8 cellular contexts compared by ENCODE assay signal in genomic region chr14:66403183-66403582, GRCh38.
A peak's percentile ranks its signal among the peaks of the same experiment; 100 is the strongest.
DNase-seq lines count a peak whose midpoint lies in the region; ATAC-seq, FAIRE-seq and TF ChIP-seq lines count a peak whose summit lies in the region.

No MANE protein-coding gene starts in this region.

- H3K4me1 ChIP-seq in GM12878 (ENCODE audit: control insufficient read depth, insufficient read depth, low read length): no peaks in the 10 kb centered on the region

- RAD21 ChIA-PET in GM12878 (lab: Charles Lee; ENCODE audit: unreplicated experiment): interaction anchor here (0.6 to 7.7 kb wide), 8 partner anchors 8 to 789 kb away, joined by 3 to 76 read pairs (median 3); no protein-coding TSS in a partner anchor

- TF ChIP-seq EP300 in GM12878 (IDR thresholded peaks at IDR 0.05; ENCODE audit: borderline replicate concordance in 1 of 2, control insufficient read depth in 1 of 2, low read depth in 2 of 2, low read length in 2 of 2): no peak

- POLR2A ChIA-PET in GM12878 (lab: Charles Lee): no interaction called here

- TF ChIP-seq CTCF in GM13977 (IDR thresholded peaks at IDR 0.05; ENCODE audit: extremely low read depth, insufficient read depth, missing control alignments) (peak; percentile 61), GM12878 (IDR thresholded peaks at IDR 0.05 in 2 of 3, conservative IDR thresholded peaks at IDR 0.05 in 1 of 3; ENCODE audit: control insufficient read depth in 2 of 3, extremely low read depth in 1 of 3, insufficient read depth in 1 of 3, low read depth in 3 of 3, low read length in 3 of 3) (peak; percentile 48 to 63 (median 51); a peak in 5 of 6 replicates)

- H3K9me3 ChIP-seq in GM12878 (replicated peaks; ENCODE audit: control insufficient read depth, insufficient read depth, low read length): no peaks in the 10 kb centered on the region

- FAIRE-seq in GM12878 (lab: Jason Lieb, UNC): peak; percentile 80

- peak; percentile 59 for TF ChIP-seq RAD21 in GM12878 (IDR thresholded peaks at IDR 0.05; ENCODE audit: insufficient read depth, low read depth, low read length)

- H3K4me3 ChIP-seq in GM12878: no peak overlapping the region

- no peak overlapping the region for H3K4me2 ChIP-seq in GM12878 (ENCODE audit: control insufficient read depth, insufficient read depth)

- no peaks in the 10 kb centered on the region for H3K79me2 ChIP-seq in GM12878 (ENCODE audit: control insufficient read depth, insufficient read depth, low read length)

- H3K27ac ChIP-seq in GM12878 (ENCODE audit: control insufficient read depth, insufficient read depth): no peak overlapping the region

- no peak for TF ChIP-seq POLR2A in GM12878 (IDR thresholded peaks at IDR 0.05; ENCODE audit: low read depth, low read length)

- H3K36me3 ChIP-seq in GM12878 (ENCODE audit: control insufficient read depth in 2 of 2, insufficient read depth in 2 of 2, low read length in 1 of 2): no peaks in the 10 kb centered on the region

- CTCF ChIA-PET in GM12878 (lab: Yijun Ruan, JAX): interaction anchor here (0.6 to 8.2 kb wide), 27 partner anchors 8 to 880 kb away, joined by 3 to 119 read pairs (median 4); no protein-coding TSS in a partner anchor

- DNase-seq in AG08395 (ENCODE audit: low spot score) (peak; percentile 49), GM13977 (ENCODE audit: low spot score) (no peak), NCI-H1417 (lab: John Stamatoyannopoulos, UW) (peak in 2 of 3 experiments; percentile 31 to 37), GM12878 (ENCODE audit: low read depth, low spot score) (no peak), midbrain (lab: John Stamatoyannopoulos, UW) (peak; percentile 27)

- in situ Hi-C loops in GM13977 (cut with MboI; ENCODE audit: low pct_unique_long_range_greater_than_20kb, low sequenced_read_pairs, unreplicated experiment) (no loop called here), GM12878 (cut with MboI) (no loop called here)

- no peaks in the 10 kb centered on the region for H3K27me3 ChIP-seq in GM12878 (replicated peaks in 1 of 2; ENCODE audit: control insufficient read depth in 2 of 2, insufficient read depth in 2 of 2, low read length in 1 of 2)

- no peak overlapping the region for H3K9ac ChIP-seq in GM12878 (ENCODE audit: control insufficient read depth, insufficient read depth, low read length)

- H2AFZ ChIP-seq in GM12878 (ENCODE audit: control insufficient read depth, low read depth, low read length): peak overlapping the region; percentile 64

- intact Hi-C loops in GM12878 (cut with micrococcal nuclease; ENCODE audit: unreplicated experiment): loop anchor here (1.0 kb wide), 1 partner anchor 44 kb away; no protein-coding TSS in a partner anchor

- SMC1A ChIA-PET in GM12878 (lab: Charles Lee; ENCODE audit: uncharacterized antibody, unreplicated experiment): interaction anchor here (0.6 to 5.3 kb wide), 11 partner anchors 8 to 688 kb away, joined by 3 to 55 read pairs (median 3); no protein-coding TSS in a partner anchor

- no peaks in the 10 kb centered on the region for H4K20me1 ChIP-seq in GM12878 (ENCODE audit: control insufficient read depth, insufficient read depth)

- WGBS in GM12878 (ENCODE audit: insufficient coverage, insufficient replicate concordance, low lambda C conversion rate, missing lambda C conversion rate): under 1% methylated on average over 5 of the region's 5 CpGs

- BruUV-seq in GM12878 (replicated peaks; lab: Mats Ljungman, UMichigan): no TSS peak

- ATAC-seq in GM12878: peak; percentile 91
- ATAC-seq in HG03565 (IDR thresholded peaks at IDR 0.05; ENCODE audit: unreplicated experiment): no peak
- no peak for ATAC-seq in GM18511 (IDR thresholded peaks at IDR 0.05; ENCODE audit: unreplicated experiment)
- ATAC-seq in HG03095 (IDR thresholded peaks at IDR 0.05; ENCODE audit: unreplicated experiment): no peak

TF ChIP-seq in GM12878, 131 proteins besides CTCF, POLR2A, EP300 and RAD21:
- TF ChIP-seq TARDBP (IDR thresholded peaks at IDR 0.05; ENCODE audit: borderline replicate concordance) (no peak), ZNF384 (IDR thresholded peaks at IDR 0.05; ENCODE audit: borderline replicate concordance, low read depth, low read length) (peak; percentile 60; the same call in 1 of the 2 replicates), BMI1 (IDR thresholded peaks at IDR 0.05; ENCODE audit: borderline replicate concordance) (no peak), SIX5 (IDR thresholded peaks at IDR 0.05; ENCODE audit: low read depth, low read length, severe bottlenecking) (no peak), SMC3 (IDR thresholded peaks at IDR 0.05; ENCODE audit: borderline replicate concordance, low read length) (peak; percentile 48; the same call in 1 of the 2 replicates), YBX1 (IDR thresholded peaks at IDR 0.05) (no peak), GABPA (IDR thresholded peaks at IDR 0.05; ENCODE audit: low read depth) (0 out of 2 replicates have a peak, but pooled peaks have one; percentile 18), NRF1 (conservative IDR thresholded peaks at IDR 0.05; ENCODE audit: low read depth, low read length) (no peak)

Comparison
In these comparisons a context has a peak if more than half of its experiments do, and no peak if none do; other contexts are left out.
1. DNase-seq: peak in AG08395 (single experiment), NCI-H1417 (2 of 3) and midbrain (single experiment); none in GM13977 (single experiment) and GM12878 (single experiment).